ENCODE assay signal across 1 cellular context in the genomic region with DNA sequence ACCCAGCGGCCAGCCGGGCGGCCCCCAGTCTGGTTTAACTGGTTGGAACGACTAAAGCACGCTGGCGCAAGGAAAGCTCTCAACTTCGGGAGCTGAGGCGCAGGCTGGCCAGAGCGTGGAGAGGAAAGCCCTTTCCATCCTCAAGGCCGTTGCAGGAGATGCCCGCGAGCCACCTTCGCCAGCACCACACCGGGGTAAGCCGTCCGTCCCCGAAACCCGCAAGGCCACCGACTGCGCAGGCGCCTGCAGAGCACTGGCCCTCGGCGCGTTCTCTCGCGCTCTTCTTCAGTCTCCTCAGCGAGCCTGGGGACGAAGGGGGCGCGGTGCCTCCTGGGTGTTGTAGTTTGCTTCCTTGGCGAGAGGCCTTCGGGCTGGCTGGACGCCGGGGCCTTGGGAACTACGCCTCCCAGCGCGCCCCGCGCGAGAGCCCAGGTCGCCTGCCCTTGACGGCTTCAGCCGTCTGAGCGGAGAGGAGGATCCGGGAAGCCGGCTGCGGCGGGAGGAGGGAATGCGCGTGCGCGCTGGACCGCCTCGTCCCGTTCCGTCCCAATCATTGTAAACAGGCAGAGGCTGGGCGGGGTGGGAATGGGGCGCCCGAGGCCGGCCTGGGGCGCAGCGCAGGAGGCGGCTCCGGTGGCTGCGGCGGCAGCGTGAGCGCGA.
TF ChIP-seq lines count a peak whose summit lies in the region.

TSS of gene RALBP1 (plus strand) at position 531 of the 660 bp plus-strand sequence. CDS start 37,533 bp downstream, outside the sequence.

TF ChIP-seq in HepG2, 621 proteins besides CTCF, POLR2A, EP300 and RAD21 (continued from another document and continues in another):
- TF ChIP-seq ZNF121 (CRISPR knock-in tag; IDR thresholded peaks at IDR 0.05) (no peak), HMGXB3 (CRISPR knock-in tag; IDR thresholded peaks at IDR 0.05; ENCODE audit: borderline replicate concordance) (no peak), ZNF441 (CRISPR knock-in tag; IDR thresholded peaks at IDR 0.05; ENCODE audit: borderline replicate concordance) (0 out of 2 replicates have a peak, but pooled peaks have one; percentile 35), NR3C1 (CRISPR knock-in tag; IDR thresholded peaks at IDR 0.05) (no peak), HNRNPLL (IDR thresholded peaks at IDR 0.05; ENCODE audit: low read depth, low read length, poor library complexity, severe bottlenecking) (peak; percentile 85), NR2F6 (IDR thresholded peaks at IDR 0.05) (peak; percentile 14; the same call in 1 of the 2 replicates), NR2F6 (CRISPR knock-in tag; IDR thresholded peaks at IDR 0.05) (no peak; the same call in 1 of the 2 replicates), ZIK1 (CRISPR knock-in tag; IDR thresholded peaks at IDR 0.05; ENCODE audit: borderline replicate concordance, low read depth) (no peak; the same call in 1 of the 2 replicates), ZBTB7B (CRISPR knock-in tag; IDR thresholded peaks at IDR 0.05) (peak; percentile 57; the same call in 1 of the 2 replicates), MAFF (IDR thresholded peaks at IDR 0.05; ENCODE audit: low read depth, low read length) (no peak), FOXK1 (CRISPR knock-in tag; IDR thresholded peaks at IDR 0.05; ENCODE audit: borderline replicate concordance, low read depth) (peak; percentile 84; the same call in 1 of the 2 replicates), PHF21A (CRISPR knock-in tag; IDR thresholded peaks at IDR 0.05) (peak; percentile 59), PRMT3 (CRISPR knock-in tag; IDR thresholded peaks at IDR 0.05; ENCODE audit: borderline replicate concordance, low read depth) (no peak), ZBTB8A (CRISPR knock-in tag; IDR thresholded peaks at IDR 0.05; ENCODE audit: borderline replicate concordance, low read depth) (no peak), E2F2 (CRISPR knock-in tag; IDR thresholded peaks at IDR 0.05; ENCODE audit: borderline replicate concordance) (no peak; the same call in 1 of the 2 replicates), ZNF205 (CRISPR knock-in tag; IDR thresholded peaks at IDR 0.05) (no peak), ZNF792 (CRISPR knock-in tag; IDR thresholded peaks at IDR 0.05) (peak; percentile 72; the same call in 1 of the 2 replicates), MZF1 (CRISPR knock-in tag; IDR thresholded peaks at IDR 0.05; ENCODE audit: borderline replicate concordance) (peak; percentile 67; the same call in 1 of the 2 replicates), TBX2 (CRISPR knock-in tag; IDR thresholded peaks at IDR 0.05; ENCODE audit: borderline replicate concordance) (peak; percentile 77; the same call in 1 of the 2 replicates), DRAP1 (CRISPR knock-in tag; IDR thresholded peaks at IDR 0.05) (peak; percentile 77), ZNF790 (CRISPR knock-in tag; IDR thresholded peaks at IDR 0.05; ENCODE audit: borderline replicate concordance) (no peak), HDAC6 (IDR thresholded peaks at IDR 0.05; ENCODE audit: low read depth, low read length) (no peak), SRY (CRISPR knock-in tag; IDR thresholded peaks at IDR 0.05) (no peak), ETV5 (CRISPR knock-in tag; IDR thresholded peaks at IDR 0.05; ENCODE audit: borderline replicate concordance) (peak; percentile 50; the same call in 1 of the 2 replicates), ZSCAN20 (CRISPR knock-in tag; IDR thresholded peaks at IDR 0.05; ENCODE audit: borderline replicate concordance) (0 out of 2 replicates have a peak, but pooled peaks have one; percentile 2), BRCA1 (CRISPR knock-in tag; IDR thresholded peaks at IDR 0.05) (no peak), CBX2 (IDR thresholded peaks at IDR 0.05; ENCODE audit: low read depth, low read length) (no peak), CBX2 (CRISPR knock-in tag; IDR thresholded peaks at IDR 0.05; ENCODE audit: low read depth) (no peak), ZNF558 (CRISPR knock-in tag; IDR thresholded peaks at IDR 0.05; ENCODE audit: borderline replicate concordance) (no peak), ARID3A (IDR thresholded peaks at IDR 0.05; ENCODE audit: low read depth, low read length) (0 out of 2 replicates have a peak, but pooled peaks have one; percentile 15), KLF6 (CRISPR knock-in tag; IDR thresholded peaks at IDR 0.05) (no peak), NCOA5 (CRISPR knock-in tag; IDR thresholded peaks at IDR 0.05) (no peak), ZNF513 (CRISPR knock-in tag; conservative IDR thresholded peaks at IDR 0.05) (peak; percentile 80; the same call in 1 of the 2 replicates)
- TF ChIP-seq, protein P1, sequence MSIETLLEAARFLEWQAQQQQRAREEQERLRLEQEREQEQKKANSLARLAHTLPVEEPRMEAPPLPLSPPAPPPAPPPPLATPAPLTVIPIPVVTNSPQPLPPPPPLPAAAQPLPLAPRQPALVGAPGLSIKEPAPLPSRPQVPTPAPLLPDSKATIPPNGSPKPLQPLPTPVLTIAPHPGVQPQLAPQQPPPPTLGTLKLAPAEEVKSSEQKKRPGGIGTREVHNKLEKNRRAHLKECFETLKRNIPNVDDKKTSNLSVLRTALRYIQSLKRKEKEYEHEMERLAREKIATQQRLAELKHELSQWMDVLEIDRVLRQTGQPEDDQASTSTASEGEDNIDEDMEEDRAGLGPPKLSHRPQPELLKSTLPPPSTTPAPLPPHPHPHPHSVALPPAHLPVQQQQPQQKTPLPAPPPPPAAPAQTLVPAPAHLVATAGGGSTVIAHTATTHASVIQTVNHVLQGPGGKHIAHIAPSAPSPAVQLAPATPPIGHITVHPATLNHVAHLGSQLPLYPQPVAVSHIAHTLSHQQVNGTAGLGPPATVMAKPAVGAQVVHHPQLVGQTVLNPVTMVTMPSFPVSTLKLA (IDR thresholded peaks at IDR 0.05): peak; percentile 39; the same call in 1 of the 2 replicates
- TF ChIP-seq, protein P2, sequence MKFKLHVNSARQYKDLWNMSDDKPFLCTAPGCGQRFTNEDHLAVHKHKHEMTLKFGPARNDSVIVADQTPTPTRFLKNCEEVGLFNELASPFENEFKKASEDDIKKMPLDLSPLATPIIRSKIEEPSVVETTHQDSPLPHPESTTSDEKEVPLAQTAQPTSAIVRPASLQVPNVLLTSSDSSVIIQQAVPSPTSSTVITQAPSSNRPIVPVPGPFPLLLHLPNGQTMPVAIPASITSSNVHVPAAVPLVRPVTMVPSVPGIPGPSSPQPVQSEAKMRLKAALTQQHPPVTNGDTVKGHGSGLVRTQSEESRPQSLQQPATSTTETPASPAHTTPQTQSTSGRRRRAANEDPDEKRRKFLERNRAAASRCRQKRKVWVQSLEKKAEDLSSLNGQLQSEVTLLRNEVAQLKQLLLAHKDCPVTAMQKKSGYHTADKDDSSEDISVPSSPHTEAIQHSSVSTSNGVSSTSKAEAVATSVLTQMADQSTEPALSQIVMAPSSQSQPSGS (CRISPR knock-in tag; IDR thresholded peaks at IDR 0.05): peak; percentile 24; the same call in 1 of the 2 replicates
- TF ChIP-seq, protein P3, sequence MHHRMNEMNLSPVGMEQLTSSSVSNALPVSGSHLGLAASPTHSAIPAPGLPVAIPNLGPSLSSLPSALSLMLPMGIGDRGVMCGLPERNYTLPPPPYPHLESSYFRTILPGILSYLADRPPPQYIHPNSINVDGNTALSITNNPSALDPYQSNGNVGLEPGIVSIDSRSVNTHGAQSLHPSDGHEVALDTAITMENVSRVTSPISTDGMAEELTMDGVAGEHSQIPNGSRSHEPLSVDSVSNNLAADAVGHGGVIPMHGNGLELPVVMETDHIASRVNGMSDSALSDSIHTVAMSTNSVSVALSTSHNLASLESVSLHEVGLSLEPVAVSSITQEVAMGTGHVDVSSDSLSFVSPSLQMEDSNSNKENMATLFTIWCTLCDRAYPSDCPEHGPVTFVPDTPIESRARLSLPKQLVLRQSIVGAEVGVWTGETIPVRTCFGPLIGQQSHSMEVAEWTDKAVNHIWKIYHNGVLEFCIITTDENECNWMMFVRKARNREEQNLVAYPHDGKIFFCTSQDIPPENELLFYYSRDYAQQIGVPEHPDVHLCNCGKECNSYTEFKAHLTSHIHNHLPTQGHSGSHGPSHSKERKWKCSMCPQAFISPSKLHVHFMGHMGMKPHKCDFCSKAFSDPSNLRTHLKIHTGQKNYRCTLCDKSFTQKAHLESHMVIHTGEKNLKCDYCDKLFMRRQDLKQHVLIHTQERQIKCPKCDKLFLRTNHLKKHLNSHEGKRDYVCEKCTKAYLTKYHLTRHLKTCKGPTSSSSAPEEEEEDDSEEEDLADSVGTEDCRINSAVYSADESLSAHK (CRISPR knock-in tag; IDR thresholded peaks at IDR 0.05; ENCODE audit: borderline replicate concordance): no peak
- TF ChIP-seq, protein P4, sequence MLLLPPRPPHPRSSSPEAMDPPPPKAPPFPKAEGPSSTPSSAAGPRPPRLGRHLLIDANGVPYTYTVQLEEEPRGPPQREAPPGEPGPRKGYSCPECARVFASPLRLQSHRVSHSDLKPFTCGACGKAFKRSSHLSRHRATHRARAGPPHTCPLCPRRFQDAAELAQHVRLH (CRISPR knock-in tag; IDR thresholded peaks at IDR 0.05; ENCODE audit: borderline replicate concordance, low read depth): no peak
- TF ChIP-seq, protein P5, sequence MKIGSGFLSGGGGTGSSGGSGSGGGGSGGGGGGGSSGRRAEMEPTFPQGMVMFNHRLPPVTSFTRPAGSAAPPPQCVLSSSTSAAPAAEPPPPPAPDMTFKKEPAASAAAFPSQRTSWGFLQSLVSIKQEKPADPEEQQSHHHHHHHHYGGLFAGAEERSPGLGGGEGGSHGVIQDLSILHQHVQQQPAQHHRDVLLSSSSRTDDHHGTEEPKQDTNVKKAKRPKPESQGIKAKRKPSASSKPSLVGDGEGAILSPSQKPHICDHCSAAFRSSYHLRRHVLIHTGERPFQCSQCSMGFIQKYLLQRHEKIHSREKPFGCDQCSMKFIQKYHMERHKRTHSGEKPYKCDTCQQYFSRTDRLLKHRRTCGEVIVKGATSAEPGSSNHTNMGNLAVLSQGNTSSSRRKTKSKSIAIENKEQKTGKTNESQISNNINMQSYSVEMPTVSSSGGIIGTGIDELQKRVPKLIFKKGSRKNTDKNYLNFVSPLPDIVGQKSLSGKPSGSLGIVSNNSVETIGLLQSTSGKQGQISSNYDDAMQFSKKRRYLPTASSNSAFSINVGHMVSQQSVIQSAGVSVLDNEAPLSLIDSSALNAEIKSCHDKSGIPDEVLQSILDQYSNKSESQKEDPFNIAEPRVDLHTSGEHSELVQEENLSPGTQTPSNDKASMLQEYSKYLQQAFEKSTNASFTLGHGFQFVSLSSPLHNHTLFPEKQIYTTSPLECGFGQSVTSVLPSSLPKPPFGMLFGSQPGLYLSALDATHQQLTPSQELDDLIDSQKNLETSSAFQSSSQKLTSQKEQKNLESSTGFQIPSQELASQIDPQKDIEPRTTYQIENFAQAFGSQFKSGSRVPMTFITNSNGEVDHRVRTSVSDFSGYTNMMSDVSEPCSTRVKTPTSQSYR (CRISPR knock-in tag; IDR thresholded peaks at IDR 0.05; ENCODE audit: borderline replicate concordance): no peak
